Comparison of ENCODE assay signal across 21 cellular contexts in the genomic region with DNA sequence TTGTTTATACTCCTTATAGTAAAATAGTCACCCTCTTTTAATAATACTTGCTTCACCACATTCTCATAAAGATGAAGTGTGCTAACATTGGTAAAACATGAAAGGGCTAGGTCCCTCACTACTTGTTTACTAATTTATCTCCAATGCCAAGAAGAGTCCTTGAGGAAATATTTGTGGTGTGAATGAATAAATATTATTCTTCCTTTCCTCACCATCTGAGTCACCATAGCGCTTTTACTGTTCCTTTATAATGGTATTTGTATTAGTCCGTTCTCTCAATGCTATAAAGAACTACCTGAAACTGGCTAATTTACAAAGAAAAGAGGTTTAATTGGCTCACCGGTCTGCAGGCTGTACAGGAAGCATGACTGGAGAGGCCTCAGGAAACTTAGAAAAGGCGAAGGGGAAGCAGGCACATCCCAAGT.
DNase-seq lines count a peak whose midpoint lies in the region; TF ChIP-seq lines count a peak whose summit lies in the region.
"Had no signal": no experiment of that assay in that cellular context is flagged by ENCODE, and none has a peak within 500 bp of the region (broad histone marks: within the 10 kb centered on the region; RNA-seq: fewer than 3 reads in every experiment).

No MANE protein-coding gene starts in this region.

- in situ Hi-C loops in astrocyte of the spinal cord (cut with HindIII; ENCODE audit: low sequenced_read_pairs) = no loop called here

- TF ChIP-seq CTCF in LNCaP clone FGC (IDR thresholded peaks at IDR 0.05; ENCODE audit: control insufficient read depth, extremely low read depth, insufficient read depth) = no peak
- TF ChIP-seq CTCF in astrocyte of the spinal cord (IDR thresholded peaks at IDR 0.05; ENCODE audit: low read depth, low read length) = no peak

- H3K4me3 ChIP-seq in LNCaP clone FGC (ENCODE audit: low read depth, low read length) (no peak overlapping the region), astrocyte of the spinal cord (ENCODE audit: low read depth, low read length) (no peak overlapping the region)
- H3K4me3 ChIP-seq: esophagus muscularis mucosa, gastroesophageal sphincter, SJCRH30, smooth muscle cell, suprapubic skin, vagina had no signal

- intact Hi-C loops in posterior cingulate gyrus (cut with DNase I) = no loop called here

- DNase-seq in DMS53 (lab: John Stamatoyannopoulos, UW) (peak; percentile 92), LNCaP clone FGC (ENCODE audit: low read depth) (peak; percentile 88), astrocyte of the spinal cord (ENCODE audit: low read depth, low spot score) (peak; percentile 29), lung microvascular endothelial cell (ENCODE audit: low read depth in 2 of 2) (peak; percentile 0 to 19), posterior cingulate gyrus (no peak), SHP77 treated with DMSO at 0.1 percent for 48 hours (lab: John Stamatoyannopoulos, UW) (no peak), OCI-M1 (lab: John Stamatoyannopoulos, UW) (no peak)
- DNase-seq: activated CD4-positive, alpha-beta T cell treated with anti-CD3 and anti-CD28 coated beads for 48 hours; activated naive CD4-positive, alpha-beta T cell treated with anti-CD3 and anti-CD28 coated beads for 36 hours; activated T-cell treated with anti-CD3 and anti-CD28 coated beads, Interleukin-2, amount 50 U/mL, for 48 hours; CD8-positive, alpha-beta memory T cell; GOT3; hypothalamus; NCI-H1694 treated with DMSO at 0.1 percent for 48 hours; NCI-H345; SJCRH30 had no signal

Comparison
In these comparisons a context has a peak if more than half of its experiments do, and no peak if none do; other contexts are left out.
1. DNase-seq: peak in DMS53 (single experiment), LNCaP clone FGC (single experiment), astrocyte of the spinal cord (single experiment) and lung microvascular endothelial cell (2 of 2); none in posterior cingulate gyrus (0 of 10), SHP77 treated with DMSO at 0.1 percent for 48 hours (single experiment) and OCI-M1 (single experiment).